ENCODE assay signal across 18 cellular contexts in the genomic region with DNA sequence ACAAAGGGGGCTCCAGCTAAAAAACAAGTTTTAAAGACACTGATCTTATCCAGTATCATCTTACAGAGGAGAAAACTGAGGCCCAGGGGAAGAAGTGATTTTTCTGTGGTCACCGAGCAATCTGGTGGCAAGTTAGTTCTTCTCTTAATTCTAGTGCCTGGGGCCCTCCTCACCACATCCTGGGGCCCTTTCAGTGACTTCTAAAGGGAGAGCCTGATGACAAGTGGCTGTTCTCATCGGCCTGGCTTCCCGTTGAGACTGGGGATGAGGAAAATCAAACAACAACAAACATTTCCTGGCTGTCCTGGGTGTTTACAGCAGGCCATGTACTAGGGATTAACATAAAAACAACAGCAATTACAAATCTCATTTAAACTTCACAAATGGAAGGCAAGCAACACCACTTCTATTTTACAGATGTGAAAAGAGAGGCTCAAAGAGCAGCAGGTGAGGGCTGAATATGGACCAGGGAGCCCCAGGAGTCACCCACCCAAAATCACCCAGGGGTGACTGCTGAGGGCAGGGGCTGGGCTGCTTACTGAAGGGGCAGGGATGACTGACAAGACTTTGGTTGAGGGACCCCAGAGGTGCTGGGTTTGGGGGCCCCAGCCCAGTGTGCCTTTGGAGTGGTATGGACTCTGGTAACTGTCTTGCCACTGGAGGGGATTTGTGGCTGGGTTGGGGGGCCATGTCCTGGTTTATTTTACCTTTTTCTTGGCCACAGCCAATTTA. TPM values are rescaled to one million over a fixed set of nuclear protein-coding genes. Genes with fewer than 3 reads are reported as not detected.
DNase-seq lines count a peak whose midpoint lies in the region; ATAC-seq and TF ChIP-seq lines count a peak whose summit lies in the region.
"Had no signal": no experiment of that assay in that cellular context is flagged by ENCODE, and none has a peak within 500 bp of the region (broad histone marks: within the 10 kb centered on the region; RNA-seq: fewer than 3 reads in every experiment).

No MANE protein-coding gene starts in this region.

- H3K9me3 Mint-ChIP-seq in T-cell, result no peaks in the 10 kb centered on the region
- no peaks in the 10 kb centered on the region for H3K9me3 Mint-ChIP-seq in central memory CD8-positive, alpha-beta T cell
- H3K9me3 Mint-ChIP-seq in Calu3 (ENCODE audit: low read depth, unreplicated experiment), result no peaks in the 10 kb centered on the region
- H3K9me3 Mint-ChIP-seq: memory B cell, type B pancreatic cell had no signal

- no peak for TF ChIP-seq CTCF in Calu3 (IDR thresholded peaks at IDR 0.05; ENCODE audit: unreplicated experiment)

- H3K4me3 Mint-ChIP-seq in T-cell, result peak overlapping the region in 1 of 3 donors; percentile 53
- no peak overlapping the region for H3K4me3 Mint-ChIP-seq in central memory CD8-positive, alpha-beta T cell
- no peak overlapping the region for H3K4me3 Mint-ChIP-seq in Calu3 (ENCODE audit: low read depth, unreplicated experiment)
- H3K4me3 Mint-ChIP-seq: memory B cell, type B pancreatic cell had no signal

- peak; percentile 65 to 91 (median 80) for ATAC-seq in T-cell (replicated peaks in 1 of 4)
- ATAC-seq in central memory CD8-positive, alpha-beta T cell (replicated peaks; ENCODE audit: extremely low read depth, poor library complexity, severe bottlenecking), result peak; percentile 72

- BruUV-seq in Calu3 (replicated peaks; lab: Mats Ljungman, UMichigan), result no TSS peak

- H3K4me1 Mint-ChIP-seq in T-cell (peaks cover 26 to 34% (median 30%) of the 10 kb centered on the region in 3 donors), Calu3 (ENCODE audit: low read depth, unreplicated experiment) (no peaks in the 10 kb centered on the region)
- peaks cover 8% of the 10 kb centered on the region for H3K4me1 Mint-ChIP-seq in central memory CD8-positive, alpha-beta T cell
- H3K4me1 Mint-ChIP-seq: memory B cell had no signal

- H3K27me3 Mint-ChIP-seq in T-cell, result no peaks in the 10 kb centered on the region
- no peaks in the 10 kb centered on the region for H3K27me3 Mint-ChIP-seq in central memory CD8-positive, alpha-beta T cell
- H3K27me3 Mint-ChIP-seq in Calu3 (ENCODE audit: unreplicated experiment), result peaks cover 48% of the 10 kb centered on the region

- POLR2A ChIA-PET in T-cell (lab: Charles Lee), result interaction anchor here in 1 of 2 donors (0.5 kb wide), 1 partner anchor 59 kb away, joined by 3 read pairs; no protein-coding TSS in a partner anchor

- H3K27ac Mint-ChIP-seq in T-cell, result peak overlapping the region; percentile 54 to 77
- peak overlapping the region; percentile 32 for H3K27ac Mint-ChIP-seq in central memory CD8-positive, alpha-beta T cell (ENCODE audit: low read depth)
- H3K27ac Mint-ChIP-seq in Calu3 (ENCODE audit: unreplicated experiment), result no peak overlapping the region
- H3K27ac Mint-ChIP-seq: memory B cell, type B pancreatic cell had no signal

- intact Hi-C loops in Calu3 (cut with micrococcal nuclease; ENCODE audit: unreplicated experiment), result no loop called here

- DNase-seq in stimulated activated CD4-positive, alpha-beta T cell treated with anti-CD3 and anti-CD28 coated beads, Interleukin-15, amount 100 ng/mL, for 24 hours, result peak; percentile 33
- DNase-seq in stimulated activated CD4-positive, alpha-beta T cell treated with anti-CD3 and anti-CD28 coated beads, Interleukin-4, amount 100 ng/mL, for 1 hour, result no peak
- DNase-seq in T-cell (peak in 6 of 34 experiments; percentile 8 to 33 (median 17)), LoVo (ENCODE audit: low spot score) (no peak), NCI-H1105 treated with DMSO at 0.1 percent for 48 hours (lab: John Stamatoyannopoulos, UW) (no peak), Calu3 (no peak), NCI-H1417 (lab: John Stamatoyannopoulos, UW) (no peak)
- DNase-seq in central memory CD8-positive, alpha-beta T cell (ENCODE audit: low spot score in 2 of 2), result no peak
- DNase-seq: AML-193, anterior cingulate cortex, colonic mucosa, KG1, NCI-H1436 treated with DMSO at 0.1 percent for 48 hours, NCI-H345, SHP77, T-helper 9 cell had no signal

- no peaks in the 10 kb centered on the region for H3K36me3 Mint-ChIP-seq in T-cell
- no peaks in the 10 kb centered on the region for H3K36me3 Mint-ChIP-seq in central memory CD8-positive, alpha-beta T cell (ENCODE audit: insufficient read depth)
- H3K36me3 Mint-ChIP-seq in Calu3 (ENCODE audit: insufficient read depth, unreplicated experiment), result no peaks in the 10 kb centered on the region
- H3K36me3 Mint-ChIP-seq: memory B cell, type B pancreatic cell had no signal

- CTCF ChIA-PET in T-cell (lab: Charles Lee), result no interaction called here
- CTCF ChIA-PET in Calu3 (lab: Charles Lee), result interaction anchor here (1.0 kb wide), 2 partner anchors 18 to 19 kb away, joined by 3 read pairs; no protein-coding TSS in a partner anchor

RNA-seq across cellular contexts. Expression of a gene that starts 24.7 kb away (rescaled TPM):
- total RNA-seq in T-cell (10 to 100 TPM; 20.9 to 34.7 (median 22.3) TPM), Calu3 (2022) (32.3 and 33.4 TPM in 2 replicates)
